Comparison of ENCODE assay signal across 22 cellular contexts in the genomic region with DNA sequence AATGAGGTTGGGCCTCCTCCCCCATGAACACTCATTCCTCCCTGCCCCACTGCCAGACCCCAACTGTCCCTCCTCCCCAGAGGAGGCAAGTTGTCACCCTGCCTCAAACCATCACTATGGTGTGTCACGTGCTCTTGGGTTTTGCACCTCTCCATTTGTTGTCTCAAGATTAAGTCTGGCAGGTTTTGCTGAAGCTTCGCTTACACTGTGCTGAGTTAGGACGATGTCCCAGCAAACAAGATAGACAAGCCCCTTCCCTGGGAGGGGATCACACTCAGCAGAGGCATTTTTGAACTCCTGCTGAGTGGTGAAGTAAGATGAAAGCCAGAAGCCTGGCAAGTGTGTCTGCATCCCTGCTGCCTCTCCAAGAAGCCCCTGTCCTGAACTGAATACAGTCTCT.
DNase-seq lines count a peak whose midpoint lies in the region; ATAC-seq and TF ChIP-seq lines count a peak whose summit lies in the region.
"Had no signal": no experiment of that assay in that cellular context is flagged by ENCODE, and none has a peak within 500 bp of the region (broad histone marks: within the 10 kb centered on the region; RNA-seq: fewer than 3 reads in every experiment).

No MANE protein-coding gene starts in this region.

- H3K79me2 ChIP-seq in osteoblast (ENCODE audit: insufficient read depth, low read length) = no peaks in the 10 kb centered on the region

- no peak overlapping the region for H2BK120ac ChIP-seq in neuronal stem cell (ENCODE audit: low read depth, low read length)

- H2BK12ac ChIP-seq in neuronal stem cell (ENCODE audit: low read length) = no peak overlapping the region

- H3K27me3 ChIP-seq in esophagus muscularis mucosa (no peaks in the 10 kb centered on the region), neuronal stem cell (ENCODE audit: control insufficient read depth in 3 of 3, insufficient read depth in 3 of 3, low read depth in 1 of 3, low read length in 3 of 3) (no peaks in the 10 kb centered on the region), osteoblast (ENCODE audit: insufficient read depth, low read length) (no peaks in the 10 kb centered on the region)
- H3K27me3 ChIP-seq: BE2C, BLaER1 had no signal

- no peak for TF ChIP-seq POLR2A in esophagus muscularis mucosa (IDR thresholded peaks at IDR 0.05; ENCODE audit: low read depth)

- WGBS in esophagus muscularis mucosa = 31% methylated on average over 3 of the region's 3 CpGs
- WGBS in neuronal stem cell (ENCODE audit: extremely low coverage in 2 of 2, insufficient read length in 2 of 2, insufficient replicate concordance in 1 of 2), 2 donors = no CpG with 5 or more reads among the region's 3 CpGs

- no peak overlapping the region for H3K4ac ChIP-seq in neuronal stem cell (ENCODE audit: low read length)

- no peak for ATAC-seq in GM18867 (IDR thresholded peaks at IDR 0.05; ENCODE audit: unreplicated experiment)
- ATAC-seq: GM12878 had no signal

- no peaks in the 10 kb centered on the region for H3K79me1 ChIP-seq in neuronal stem cell (ENCODE audit: low read depth, low read length)

- no peak for TF ChIP-seq EP300 in esophagus muscularis mucosa (IDR thresholded peaks at IDR 0.05)

- H2BK15ac ChIP-seq in neuronal stem cell (ENCODE audit: low read length) = no peak overlapping the region

- no peak overlapping the region for H2BK5ac ChIP-seq in neuronal stem cell (ENCODE audit: low read length)

- H2AFZ ChIP-seq in neuronal stem cell (ENCODE audit: low read length) (no peak overlapping the region), osteoblast (ENCODE audit: low read length) (no peak overlapping the region)

- H3K4me3 ChIP-seq in esophagus muscularis mucosa (no peak overlapping the region), neuronal stem cell (ENCODE audit: low read length in 2 of 2) (no peak overlapping the region), osteoblast (ENCODE audit: insufficient read depth, low read length) (no peak overlapping the region)
- H3K4me3 ChIP-seq: BLaER1, GM12878 had no signal

- H3K4me2 ChIP-seq in neuronal stem cell (ENCODE audit: insufficient read depth, low read length, poor library complexity, severe bottlenecking) = no peak overlapping the region
- H3K4me2 ChIP-seq in osteoblast (ENCODE audit: insufficient read depth, low read length) = no peak overlapping the region
- H3K4me2 ChIP-seq: BLaER1 had no signal

- H3K23ac ChIP-seq in neuronal stem cell (ENCODE audit: low read depth, low read length, poor library complexity) = no peak overlapping the region

- no peaks in the 10 kb centered on the region for H4K20me1 ChIP-seq in osteoblast (ENCODE audit: insufficient read depth, low read length)
- H4K20me1 ChIP-seq: BLaER1 had no signal

- peak overlapping the region; percentile 12 for H3K14ac ChIP-seq in neuronal stem cell (ENCODE audit: low read length)

- no peak overlapping the region for H4K8ac ChIP-seq in neuronal stem cell (ENCODE audit: low read depth, low read length)

- peak; percentile 88 for DNase-seq in esophagus muscularis mucosa (ENCODE audit: extremely low spot score)
- DNase-seq in neuronal stem cell (ENCODE audit: low spot score) = no peak
- DNase-seq in osteoblast (ENCODE audit: insufficient read length, low spot score, missing footprints) = no peak
- DNase-seq in activated CD4-positive, alpha-beta T cell treated with anti-CD3 and anti-CD28 coated beads, Interleukin-2, amount 50 U/mL, for 4 hours = no peak
- DNase-seq: 8988T; ACHN; BE2C; C1 segment of cervical spinal cord; CD4-positive, alpha-beta memory T cell; CD4-positive, CD25-positive, alpha-beta regulatory T cell; CD8-positive, alpha-beta memory T cell; COR-L47; DMS 273 treated with DMSO at 0.1 percent for 48 hours; DMS153; DMS53; DMS79; DND-41; EL; GDM1 had no signal

- TF ChIP-seq CTCF in esophagus muscularis mucosa (IDR thresholded peaks at IDR 0.05) (no peak), osteoblast (IDR thresholded peaks at IDR 0.05; ENCODE audit: extremely low read depth, low read depth, low read length) (no peak)

- H3K4me1 ChIP-seq in esophagus muscularis mucosa (no peaks in the 10 kb centered on the region), neuronal stem cell (ENCODE audit: control insufficient read depth in 2 of 2, insufficient read depth in 1 of 2, low read depth in 1 of 2, low read length in 2 of 2) (no peaks in the 10 kb centered on the region), osteoblast (ENCODE audit: insufficient read depth, low read length) (no peaks in the 10 kb centered on the region)
- H3K4me1 ChIP-seq: BE2C, BLaER1 had no signal

- H3K27ac ChIP-seq in esophagus muscularis mucosa (replicated peaks in 1 of 4) (no peak overlapping the region), neuronal stem cell (replicated peaks; ENCODE audit: low read length) (no peak overlapping the region), osteoblast (ENCODE audit: low read depth, low read length) (no peak overlapping the region)
- H3K27ac ChIP-seq: BLaER1 had no signal

- intact Hi-C loops in esophagus muscularis mucosa (cut with DNase I) = no loop called here

- no peak overlapping the region for H3K9ac ChIP-seq in neuronal stem cell (ENCODE audit: low read depth, low read length, poor library complexity)
- H3K9ac ChIP-seq: BLaER1 had no signal

- H3K18ac ChIP-seq in neuronal stem cell (ENCODE audit: low read length) = no peak overlapping the region

- H3K36me3 ChIP-seq in esophagus muscularis mucosa = no peaks in the 10 kb centered on the region
- no peaks in the 10 kb centered on the region for H3K36me3 ChIP-seq in neuronal stem cell (replicated peaks in 1 of 2; ENCODE audit: control insufficient read depth in 2 of 2, insufficient read depth in 2 of 2, low read length in 2 of 2)
- no peaks in the 10 kb centered on the region for H3K36me3 ChIP-seq in osteoblast (ENCODE audit: insufficient read depth, low read length)
- H3K36me3 ChIP-seq: BE2C, BLaER1 had no signal

- H4K91ac ChIP-seq in neuronal stem cell (ENCODE audit: low read depth, low read length, poor library complexity) = no peak overlapping the region

- no peak overlapping the region for H2AK5ac ChIP-seq in neuronal stem cell (ENCODE audit: low read depth, low read length)

- H3K9me3 ChIP-seq in esophagus muscularis mucosa = no peaks in the 10 kb centered on the region
- H3K9me3 ChIP-seq in neuronal stem cell (replicated peaks in 1 of 2; ENCODE audit: control insufficient read depth in 2 of 2, insufficient read depth in 1 of 2, low read depth in 1 of 2, low read length in 2 of 2) = peaks cover 0 to 2% of the 10 kb centered on the region in 2 donors
- H3K9me3 ChIP-seq in osteoblast (ENCODE audit: low read depth, low read length) = no peaks in the 10 kb centered on the region
- H3K9me3 ChIP-seq: BE2C, BLaER1 had no signal
